In the genomic region with DNA sequence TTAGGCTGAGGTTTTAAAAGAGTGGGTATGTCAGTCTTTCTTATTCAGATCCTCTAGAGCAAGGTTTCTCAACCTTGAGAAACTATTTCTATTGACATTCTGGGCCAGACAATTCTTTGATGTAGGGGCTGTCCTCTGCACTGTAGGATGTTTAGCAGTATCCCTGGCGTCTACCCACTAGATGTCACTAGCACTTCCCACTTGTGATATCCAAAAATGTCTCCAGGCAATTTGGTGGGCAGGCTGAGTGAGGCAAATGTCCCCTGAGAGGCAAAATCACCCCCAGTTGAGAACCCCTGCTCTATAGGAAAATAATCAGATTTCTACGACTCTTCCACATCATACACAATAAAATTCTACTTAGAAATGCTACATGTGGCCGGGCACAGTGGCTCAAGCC, we compare ENCODE assay signal across 8 cellular contexts. TPM values are rescaled to one million over a fixed set of nuclear protein-coding genes. Genes with fewer than 3 reads are reported as not detected.
DNase-seq lines count a peak whose midpoint lies in the region; ATAC-seq, FAIRE-seq and TF ChIP-seq lines count a peak whose summit lies in the region.

No MANE protein-coding gene starts in this region.

- no peak overlapping the region for H3K9ac ChIP-seq in GM12878 (ENCODE audit: control insufficient read depth, insufficient read depth, low read length)
- H3K9ac ChIP-seq in neural cell (ENCODE audit: low read length), result peak overlapping the region; percentile 6

- H3K27ac ChIP-seq in GM12878 (ENCODE audit: control insufficient read depth, insufficient read depth) (no peak overlapping the region), neural cell (ENCODE audit: low read length) (no peak overlapping the region), spleen (peak overlapping the region in 2 of 8 donors; percentile 12 to 33)

- H3K27me3 ChIP-seq in BE2C (no peaks in the 10 kb centered on the region), GM12878 (replicated peaks in 1 of 2; ENCODE audit: control insufficient read depth in 2 of 2, insufficient read depth in 2 of 2, low read length in 1 of 2) (no peaks in the 10 kb centered on the region), neural cell (ENCODE audit: insufficient read depth, low read depth, low read length) (no peaks in the 10 kb centered on the region), spleen (replicated peaks in 1 of 7) (no peaks in the 10 kb centered on the region)

- TF ChIP-seq EP300 in GM12878 (IDR thresholded peaks at IDR 0.05; ENCODE audit: borderline replicate concordance in 1 of 2, control insufficient read depth in 1 of 2, low read depth in 2 of 2, low read length in 2 of 2) (no peak), neural cell (conservative IDR thresholded peaks at IDR 0.05; ENCODE audit: poor library complexity, severe bottlenecking) (no peak)

- no peaks in the 10 kb centered on the region for H3K9me3 ChIP-seq in BE2C
- H3K9me3 ChIP-seq in GM12878 (replicated peaks; ENCODE audit: control insufficient read depth, insufficient read depth, low read length), result no peaks in the 10 kb centered on the region
- H3K9me3 ChIP-seq in neural cell (ENCODE audit: low read length), result no peaks in the 10 kb centered on the region
- no peaks in the 10 kb centered on the region for H3K9me3 ChIP-seq in spleen

- H4K20me1 ChIP-seq in GM12878 (ENCODE audit: control insufficient read depth, insufficient read depth), result no peaks in the 10 kb centered on the region
- no peaks in the 10 kb centered on the region for H4K20me1 ChIP-seq in neural cell (ENCODE audit: insufficient read depth)

- H3K36me3 ChIP-seq in BE2C, result peaks cover 12% of the 10 kb centered on the region
- peaks cover 0 to 8% of the 10 kb centered on the region in 2 experiments; a peak in 3 of 4 replicates for H3K36me3 ChIP-seq in GM12878 (ENCODE audit: control insufficient read depth in 2 of 2, insufficient read depth in 2 of 2, low read length in 1 of 2)
- H3K36me3 ChIP-seq in neural cell (ENCODE audit: insufficient read depth, low read length), result peaks cover 8% of the 10 kb centered on the region
- peaks cover 0 to 46% (median 12%) of the 10 kb centered on the region in 6 donors for H3K36me3 ChIP-seq in spleen

- RAD21 ChIA-PET in GM12878 (lab: Charles Lee; ENCODE audit: unreplicated experiment), result interaction anchor here (4.4 kb wide), 1 partner anchor 222 kb away, joined by 17 read pairs; no protein-coding TSS in a partner anchor

- 61% methylated on average over 3 of the region's 3 CpGs for WGBS in GM12878 (ENCODE audit: insufficient coverage, insufficient replicate concordance, low lambda C conversion rate, missing lambda C conversion rate)
- 53 to 67% (median 61%) methylated on average over 3 of the region's 3 CpGs for WGBS in spleen, 5 donors

- FAIRE-seq in GM12878 (lab: Jason Lieb, UNC), result no peak

- ATAC-seq in GM12878, result peak; percentile 23
- no peak for ATAC-seq in GM18868 (IDR thresholded peaks at IDR 0.05; ENCODE audit: unreplicated experiment)

- POLR2A ChIA-PET in GM10248 (lab: Yijun Ruan, JAX), result no interaction called here
- POLR2A ChIA-PET in GM12878 (lab: Charles Lee), result no interaction called here

- H3F3A ChIP-seq in neural cell (ENCODE audit: insufficient read depth, low read length, poor library complexity, severe bottlenecking), result no peaks in the 10 kb centered on the region

- no TSS peak for BruUV-seq in GM12878 (replicated peaks; lab: Mats Ljungman, UMichigan)

- H3K4me2 ChIP-seq in GM12878 (ENCODE audit: control insufficient read depth, insufficient read depth), result no peak overlapping the region
- H3K4me2 ChIP-seq in neural cell (ENCODE audit: low read length), result peak overlapping the region; percentile 39

- intact Hi-C loops in GM12878 (cut with micrococcal nuclease; ENCODE audit: unreplicated experiment), result loop anchor here (1.0 to 10.0 kb wide), 2 partner anchors 222 to 299 kb away; a partner anchor contains a TSS
- intact Hi-C loops in spleen (cut with DNase I; ENCODE audit: low total_unique reads), result loop anchor here (10.0 kb wide), 2 partner anchors 91 to 221 kb away; a partner anchor contains a TSS

- H3K4me1 ChIP-seq in BE2C (no peaks in the 10 kb centered on the region), GM12878 (ENCODE audit: control insufficient read depth, insufficient read depth, low read length) (peaks cover 8% of the 10 kb centered on the region; the same call in 1 of the 2 replicates), spleen (peaks cover 27 to 77% (median 43%) of the 10 kb centered on the region in 6 donors)

- H3K4me3 ChIP-seq in BE2C (ENCODE audit: low read depth, low read length), result no peak overlapping the region
- no peak overlapping the region for H3K4me3 ChIP-seq in GM12878
- H3K4me3 ChIP-seq in neural cell (ENCODE audit: low read length), result peak overlapping the region; percentile 37
- H3K4me3 ChIP-seq in spleen, result no peak overlapping the region

- DNase-seq in BE2C (peak; percentile 52), GM10248 (ENCODE audit: extremely low spot score) (no peak), NCI-H526 (lab: John Stamatoyannopoulos, UW) (peak; percentile 12 to 58), GM12878 (ENCODE audit: low read depth, low spot score) (no peak), spleen (no peak), middle frontal gyrus (ENCODE audit: extremely low spot score, low spot score) (no peak)

- H2AFZ ChIP-seq in GM12878 (ENCODE audit: control insufficient read depth, low read depth, low read length), result no peak overlapping the region
- no peak overlapping the region for H2AFZ ChIP-seq in neural cell (ENCODE audit: low read depth, low read length)

- TF ChIP-seq RAD21 in GM12878 (IDR thresholded peaks at IDR 0.05; ENCODE audit: insufficient read depth, low read depth, low read length), result peak; percentile 63
- peak; percentile 59 for TF ChIP-seq RAD21 in neural cell (conservative IDR thresholded peaks at IDR 0.05)

- peaks cover 57% of the 10 kb centered on the region for H3K79me2 ChIP-seq in GM12878 (ENCODE audit: control insufficient read depth, insufficient read depth, low read length)
- peaks cover 71% of the 10 kb centered on the region for H3K79me2 ChIP-seq in neural cell (replicated peaks; ENCODE audit: insufficient read depth, low read length)

- CTCF ChIA-PET in GM10248 (lab: Yijun Ruan, JAX), result interaction anchor here (0.7 to 1.0 kb wide), 2 partner anchors 11 to 222 kb away, joined by 3 read pairs; no protein-coding TSS in a partner anchor
- CTCF ChIA-PET in GM12878 (lab: Yijun Ruan, JAX), result interaction anchor here (1.0 to 2.6 kb wide), 3 partner anchors 9 to 221 kb away, joined by 3 to 24 read pairs (median 6); a partner anchor contains a TSS

- SMC1A ChIA-PET in GM12878 (lab: Charles Lee; ENCODE audit: uncharacterized antibody, unreplicated experiment), result interaction anchor here (0.6 to 1.2 kb wide), 3 partner anchors 34 to 347 kb away, joined by 3 to 4 read pairs (median 3); no protein-coding TSS in a partner anchor

- H3K9me2 ChIP-seq in neural cell (ENCODE audit: insufficient read depth, low read length), result no peaks in the 10 kb centered on the region

- TF ChIP-seq POLR2A in GM12878 (IDR thresholded peaks at IDR 0.05; ENCODE audit: low read depth, low read length), result no peak
- no peak for TF ChIP-seq POLR2A in spleen (IDR thresholded peaks at IDR 0.05)

- TF ChIP-seq CTCF in BE2C (IDR thresholded peaks at IDR 0.05; ENCODE audit: low read depth, low read length) (peak; percentile 73), GM10248 (IDR thresholded peaks at IDR 0.05; ENCODE audit: control extremely low read depth, extremely low read depth, low read depth, missing control alignments) (peak; percentile 52), GM12878 (IDR thresholded peaks at IDR 0.05 in 2 of 3, conservative IDR thresholded peaks at IDR 0.05 in 1 of 3; ENCODE audit: control insufficient read depth in 2 of 3, extremely low read depth in 1 of 3, insufficient read depth in 1 of 3, low read depth in 3 of 3, low read length in 3 of 3) (peak; percentile 47 to 65 (median 52); a peak in 5 of 6 replicates), neural cell (IDR thresholded peaks at IDR 0.05; ENCODE audit: poor library complexity, severe bottlenecking) (peak; percentile 61), spleen (IDR thresholded peaks at IDR 0.05 in 8 of 11, conservative IDR thresholded peaks at IDR 0.05 in 3 of 11) (peak in 5 of 11 experiments; percentile 25 to 46 (median 36))

- in situ Hi-C loops in GM12878 (cut with MboI), result loop anchor here (5.0 kb wide), 1 partner anchor 223 kb away; no protein-coding TSS in a partner anchor

RNA-seq across cellular contexts. Expression of a gene that starts 7.7 kb away (rescaled TPM):
- 18.9 TPM for polyA plus RNA-seq in BE2C (2012; ENCODE audit: insufficient read depth, insufficient read length, low read depth)
- 64.1 and 65.1 TPM in 2 replicates for total RNA-seq in GM12878 (2013; cell fraction: nucleolus; rRNA removed)
- total RNA-seq in GM12878 (2014; rRNA removed) (8.5 and 10.1 TPM in 2 replicates), GM12878 (2014; rRNA removed; fragmentation: Illumina TruSeq; extraction: Trizol) (10.8 and 10.9 TPM in 2 replicates), GM12878 (2021) (13.2 and 16.1 TPM in 2 replicates), spleen (10 to 100 TPM; 22.2 to 33.0 (median 28.6) TPM)
- 6.2 TPM for polyA plus RNA-seq in GM12878 (2011; ENCODE audit: low read depth)
- polyA plus RNA-seq in GM12878 (2011; rRNA removed) (11.5 and 12.1 TPM in 2 replicates), GM12878 (2014; fragmentation: Illumina TruSeq; extraction: Trizol) (17.9 and 23.2 TPM in 2 replicates), GM12878 (2014; fragmentation: Nextera tagmentation; extraction: Ambion mirVana) (1 to 10 TPM; 1.0 to 1.5 TPM), GM12878 (2014; rRNA removed) (8.3 and 9.0 TPM in 2 replicates), GM12878 (2016; fragmentation: Nextera tagmentation; extraction: Ambion mirVana) (1 to 10 TPM; 5.6 to 5.8 TPM), neural cell (17.2 and 22.0 TPM in 2 replicates), spleen (1 to 10 TPM; 3.1 to 4.4 (median 3.4) TPM)
- 6.7 and 11.2 TPM in 2 replicates for polyA plus RNA-seq in GM12878 (2011; cell fraction: cytosol; rRNA removed)
- 33.7 and 34.6 TPM in 2 replicates for polyA plus RNA-seq in GM12878 (2011; cell fraction: nucleus; rRNA removed)
- polyA plus RNA-seq in GM12878 (2012), result 8.7 and 8.9 TPM in 2 replicates
- 16.6 and 21.7 TPM in 2 replicates for polyA minus RNA-seq in GM12878 (2011; rRNA and poly(A)+ RNA removed)
- 6.4 and 9.0 TPM in 2 replicates for polyA minus RNA-seq in GM12878 (2011; cell fraction: cytosol; rRNA and poly(A)+ RNA removed)
- 14.3 and 16.2 TPM in 2 replicates for polyA minus RNA-seq in GM12878 (2011; cell fraction: nucleus; rRNA and poly(A)+ RNA removed)
- 58.2 and 73.5 TPM in 2 replicates for polyA minus RNA-seq in neural cell

RNA-seq across cellular contexts. Expression of a gene that starts 9.6 kb away (rescaled TPM):
- 5.3 TPM for polyA plus RNA-seq in BE2C (2012; ENCODE audit: insufficient read depth, insufficient read length, low read depth)
- 3.0 and 5.8 TPM in 2 replicates for total RNA-seq in GM12878 (2013; cell fraction: nucleolus; rRNA removed)
- total RNA-seq in GM12878 (2014; rRNA removed), result 6.1 and 9.5 TPM in 2 replicates
- total RNA-seq in GM12878 (2014; rRNA removed; fragmentation: Illumina TruSeq; extraction: Trizol), result 10.7 and 11.2 TPM in 2 replicates
- 6.6 and 7.1 TPM in 2 replicates for total RNA-seq in GM12878 (2021)
- polyA plus RNA-seq in GM12878 (2011; ENCODE audit: low read depth), result 3.4 TPM
- 4.6 and 5.2 TPM in 2 replicates for polyA plus RNA-seq in GM12878 (2011; rRNA removed)
- 2.3 and 3.5 TPM in 2 replicates for polyA plus RNA-seq in GM12878 (2011; cell fraction: cytosol; rRNA removed)
- polyA plus RNA-seq in GM12878 (2011; cell fraction: nucleus; rRNA removed), result 3.6 and 5.0 TPM in 2 replicates
- polyA plus RNA-seq in GM12878 (2012), result 5.1 and 5.3 TPM in 2 replicates
- polyA plus RNA-seq in GM12878 (2014; fragmentation: Illumina TruSeq; extraction: Trizol), result 10.1 and 12.7 TPM in 2 replicates
- polyA plus RNA-seq in GM12878 (2014; fragmentation: Nextera tagmentation; extraction: Ambion mirVana), result 10 to 100 TPM; 10.5 to 13.8 TPM
- 8.3 and 10.1 TPM in 2 replicates for polyA plus RNA-seq in GM12878 (2014; rRNA removed)
- polyA plus RNA-seq in GM12878 (2016; fragmentation: Nextera tagmentation; extraction: Ambion mirVana), result 10 to 100 TPM; 10.7 to 11.2 TPM
- polyA minus RNA-seq in GM12878 (2011; rRNA and poly(A)+ RNA removed), result 4.3 and 5.2 TPM in 2 replicates
- 0.73 and 1.2 TPM in 2 replicates for polyA minus RNA-seq in GM12878 (2011; cell fraction: cytosol; rRNA and poly(A)+ RNA removed)
- 5.3 and 5.6 TPM in 2 replicates for polyA minus RNA-seq in GM12878 (2011; cell fraction: nucleus; rRNA and poly(A)+ RNA removed)
- polyA plus RNA-seq in neural cell, result 31.9 and 36.6 TPM in 2 replicates
- polyA minus RNA-seq in neural cell, result 24.3 and 31.5 TPM in 2 replicates
- total RNA-seq in spleen, result 10 to 100 TPM in 2 of 7 donors, 1 to 10 TPM in 5; 6.2 to 11.7 (median 8.4) TPM
- 10 to 100 TPM in 1 of 3 donors, 1 to 10 TPM in 2; 8.6 to 11.1 (median 8.8) TPM for polyA plus RNA-seq in spleen

RNA-seq across cellular contexts. Expression of a gene that starts 53.6 kb away (rescaled TPM):
- 1.4 TPM for polyA plus RNA-seq in BE2C (2012; ENCODE audit: insufficient read depth, insufficient read length, low read depth)
- 5.4 and 5.5 TPM in 2 replicates for total RNA-seq in GM12878 (2013; cell fraction: nucleolus; rRNA removed)
- total RNA-seq in GM12878 (2014; rRNA removed) (1.9 and 2.3 TPM in 2 replicates), GM12878 (2014; rRNA removed; fragmentation: Illumina TruSeq; extraction: Trizol) (3.2 and 3.3 TPM in 2 replicates), GM12878 (2021) (2.5 and 2.6 TPM in 2 replicates), spleen (1 to 10 TPM in 4 of 7 donors, under 1 TPM in 3; 0.60 to 2.0 (median 1.0) TPM)
- 1.5 TPM for polyA plus RNA-seq in GM12878 (2011; ENCODE audit: low read depth)
- polyA plus RNA-seq in GM12878 (2011; rRNA removed) (1.1 and 1.5 TPM in 2 replicates), GM12878 (2014; fragmentation: Illumina TruSeq; extraction: Trizol) (2.1 and 2.8 TPM in 2 replicates), GM12878 (2014; fragmentation: Nextera tagmentation; extraction: Ambion mirVana) (1 to 10 TPM; 3.6 to 4.5 TPM), GM12878 (2014; rRNA removed) (1.4 and 1.7 TPM in 2 replicates), GM12878 (2016; fragmentation: Nextera tagmentation; extraction: Ambion mirVana) (1 to 10 TPM; 4.2 to 5.0 TPM), neural cell (1.4 and 1.6 TPM in 2 replicates), spleen (1 to 10 TPM in 2 of 3 donors, under 1 TPM in 1; 0.77 to 1.9 (median 1.3) TPM)
- 0.69 and 0.72 TPM in 2 replicates for polyA plus RNA-seq in GM12878 (2011; cell fraction: cytosol; rRNA removed)
- polyA plus RNA-seq in GM12878 (2011; cell fraction: nucleus; rRNA removed), result 0.83 and 0.97 TPM in 2 replicates
- polyA plus RNA-seq in GM12878 (2012), result 1.7 TPM in 2 replicates
- 1.2 and 2.4 TPM in 2 replicates for polyA minus RNA-seq in GM12878 (2011; rRNA and poly(A)+ RNA removed)
- polyA minus RNA-seq in GM12878 (2011; cell fraction: cytosol; rRNA and poly(A)+ RNA removed), result 0.42 and 0.67 TPM in 2 replicates
- 1.7 and 2.1 TPM in 2 replicates for polyA minus RNA-seq in GM12878 (2011; cell fraction: nucleus; rRNA and poly(A)+ RNA removed)
- polyA minus RNA-seq in neural cell, result 1.2 and 1.5 TPM in 2 replicates

Comparison
In these comparisons a context has a peak if more than half of its experiments do, and no peak if none do; other contexts are left out.
1. DNase-seq: peak in BE2C (single experiment) and NCI-H526 (2 of 2); none in GM10248 (single experiment), GM12878 (single experiment), spleen (single experiment) and middle frontal gyrus (single experiment).